ENCODE assay signal across 8 cellular contexts in the genomic region with DNA sequence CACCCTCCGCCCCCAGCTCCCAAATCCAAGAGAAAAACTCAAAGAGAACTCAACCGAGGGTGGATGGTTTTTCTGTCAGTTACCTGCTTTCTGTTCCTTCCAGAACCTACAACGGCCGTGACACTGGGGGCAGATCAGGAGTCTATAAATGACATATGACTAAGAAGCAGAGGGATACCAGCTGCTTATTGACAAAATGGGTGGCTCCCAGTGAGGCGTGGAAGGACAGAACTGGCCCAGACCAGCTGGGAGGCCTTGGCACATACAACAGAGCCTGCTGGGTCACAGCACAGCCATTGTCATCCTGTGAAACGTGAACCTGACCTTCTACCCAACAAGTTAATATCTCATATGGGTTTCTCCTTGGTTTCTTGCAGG.
DNase-seq lines count a peak whose midpoint lies in the region; ATAC-seq and TF ChIP-seq lines count a peak whose summit lies in the region.

No MANE protein-coding gene starts in this region.

- H3F3A ChIP-seq in SK-N-SH (replicated peaks; ENCODE audit: insufficient read depth) = no peaks in the 10 kb centered on the region

- POLR2A ChIA-PET in SK-N-SH (lab: Yijun Ruan, JAX) = no interaction called here

- 79% methylated on average over 6 of the region's 6 CpGs for WGBS in SK-N-SH (ENCODE audit: low lambda C conversion rate)

- CTCF ChIA-PET in SK-N-SH (lab: Yijun Ruan, JAX) = no interaction called here

- H3K27ac ChIP-seq in SK-N-SH (ENCODE audit: low read depth in 2 of 2, low read length in 1 of 2) = peak overlapping the region in 1 of 2 experiments; percentile 66; a peak in 3 of 4 replicates
- peak overlapping the region; percentile 65 for H3K27ac ChIP-seq in caudate nucleus (ENCODE audit: low read depth, low read length)
- peak overlapping the region; percentile 76 for H3K27ac ChIP-seq in upper lobe of right lung

- TF ChIP-seq EP300 in SK-N-SH (IDR thresholded peaks at IDR 0.05; ENCODE audit: borderline replicate concordance in 1 of 2, low read depth in 1 of 2, low read length in 1 of 2) = no peak

- no peak overlapping the region for H3K4me3 ChIP-seq in SK-N-SH (ENCODE audit: low read depth in 2 of 2, low read length in 1 of 2)
- no peak overlapping the region for H3K4me3 ChIP-seq in upper lobe of right lung

- DNase-seq in SK-N-SH = no peak
- DNase-seq in caudate nucleus (lab: John Stamatoyannopoulos, UW) = peak in 3 of 61 donors; percentile 11 to 33 (median 20)
- no peak for DNase-seq in upper lobe of right lung
- DNase-seq in GM03348 (ENCODE audit: low spot score) = no peak
- no peak for DNase-seq in pons (ENCODE audit: low spot score)
- DNase-seq in NCI-H82 treated with DMSO at 0.1 percent for 48 hours (lab: John Stamatoyannopoulos, UW; ENCODE audit: unreplicated experiment) = no peak

- H3K9me3 ChIP-seq in SK-N-SH (no peaks in the 10 kb centered on the region), upper lobe of right lung (no peaks in the 10 kb centered on the region)

- H3K9me2 ChIP-seq in SK-N-SH = no peaks in the 10 kb centered on the region

- H3K36me3 ChIP-seq in SK-N-SH (replicated peaks in 1 of 2; ENCODE audit: control insufficient read depth in 1 of 2, insufficient read depth in 2 of 2, low read length in 1 of 2) (no peaks in the 10 kb centered on the region), upper lobe of right lung (no peaks in the 10 kb centered on the region)

- H3K79me2 ChIP-seq in SK-N-SH (ENCODE audit: insufficient read depth) = no peaks in the 10 kb centered on the region

- TF ChIP-seq CTCF in SK-N-SH (IDR thresholded peaks at IDR 0.05) (no peak), upper lobe of right lung (IDR thresholded peaks at IDR 0.05) (no peak)

- ATAC-seq in SK-N-SH treated with all-trans-retinoic acid at 6 μM for 48 hours (no peak), HG03280 (IDR thresholded peaks at IDR 0.05; ENCODE audit: unreplicated experiment) (peak; percentile 48), upper lobe of right lung (no peak)

- no peaks in the 10 kb centered on the region for H4K20me1 ChIP-seq in SK-N-SH (ENCODE audit: insufficient read depth)

- no peak for TF ChIP-seq RAD21 in SK-N-SH (IDR thresholded peaks at IDR 0.05; ENCODE audit: low read length)

- intact Hi-C loops in upper lobe of right lung (cut with DNase I) = no loop called here

- H3K9ac ChIP-seq in SK-N-SH = peak overlapping the region; percentile 5; the same call in 1 of the 2 replicates

- H2AFZ ChIP-seq in SK-N-SH (ENCODE audit: low read depth) = 0 out of 2 replicates have a peak overlapping the region, but pooled peaks have one; percentile 0

- H3K27me3 ChIP-seq in SK-N-SH (ENCODE audit: insufficient read depth) = no peaks in the 10 kb centered on the region
- no peaks in the 10 kb centered on the region for H3K27me3 ChIP-seq in upper lobe of right lung

- H3K4me1 ChIP-seq in SK-N-SH (ENCODE audit: control insufficient read depth in 1 of 2, insufficient read depth in 2 of 2, low read depth in 1 of 2, low read length in 1 of 2) = peaks cover 0 to 10% of the 10 kb centered on the region in 2 experiments; a peak in 3 of 4 replicates
- H3K4me1 ChIP-seq in upper lobe of right lung = peaks cover 21% of the 10 kb centered on the region

- no peak overlapping the region for H3K4me2 ChIP-seq in SK-N-SH

TF ChIP-seq in SK-N-SH, 30 proteins besides CTCF, POLR2A, EP300 and RAD21 (continues in another document):
- TF ChIP-seq, protein P1, sequence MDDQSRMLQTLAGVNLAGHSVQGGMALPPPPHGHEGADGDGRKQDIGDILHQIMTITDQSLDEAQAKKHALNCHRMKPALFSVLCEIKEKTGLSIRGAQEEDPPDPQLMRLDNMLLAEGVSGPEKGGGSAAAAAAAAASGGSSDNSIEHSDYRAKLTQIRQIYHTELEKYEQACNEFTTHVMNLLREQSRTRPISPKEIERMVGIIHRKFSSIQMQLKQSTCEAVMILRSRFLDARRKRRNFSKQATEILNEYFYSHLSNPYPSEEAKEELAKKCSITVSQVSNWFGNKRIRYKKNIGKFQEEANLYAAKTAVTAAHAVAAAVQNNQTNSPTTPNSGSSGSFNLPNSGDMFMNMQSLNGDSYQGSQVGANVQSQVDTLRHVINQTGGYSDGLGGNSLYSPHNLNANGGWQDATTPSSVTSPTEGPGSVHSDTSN (IDR thresholded peaks at IDR 0.05) = no peak
- TF ChIP-seq, protein P2, sequence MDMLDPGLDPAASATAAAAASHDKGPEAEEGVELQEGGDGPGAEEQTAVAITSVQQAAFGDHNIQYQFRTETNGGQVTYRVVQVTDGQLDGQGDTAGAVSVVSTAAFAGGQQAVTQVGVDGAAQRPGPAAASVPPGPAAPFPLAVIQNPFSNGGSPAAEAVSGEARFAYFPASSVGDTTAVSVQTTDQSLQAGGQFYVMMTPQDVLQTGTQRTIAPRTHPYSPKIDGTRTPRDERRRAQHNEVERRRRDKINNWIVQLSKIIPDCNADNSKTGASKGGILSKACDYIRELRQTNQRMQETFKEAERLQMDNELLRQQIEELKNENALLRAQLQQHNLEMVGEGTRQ (IDR thresholded peaks at IDR 0.05; ENCODE audit: borderline replicate concordance, low read depth, low read length) = no peak
- TF ChIP-seq, protein P3, sequence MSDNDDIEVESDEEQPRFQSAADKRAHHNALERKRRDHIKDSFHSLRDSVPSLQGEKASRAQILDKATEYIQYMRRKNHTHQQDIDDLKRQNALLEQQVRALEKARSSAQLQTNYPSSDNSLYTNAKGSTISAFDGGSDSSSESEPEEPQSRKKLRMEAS (IDR thresholded peaks at IDR 0.05; ENCODE audit: low read depth) = no peak
- TF ChIP-seq, protein P4, sequence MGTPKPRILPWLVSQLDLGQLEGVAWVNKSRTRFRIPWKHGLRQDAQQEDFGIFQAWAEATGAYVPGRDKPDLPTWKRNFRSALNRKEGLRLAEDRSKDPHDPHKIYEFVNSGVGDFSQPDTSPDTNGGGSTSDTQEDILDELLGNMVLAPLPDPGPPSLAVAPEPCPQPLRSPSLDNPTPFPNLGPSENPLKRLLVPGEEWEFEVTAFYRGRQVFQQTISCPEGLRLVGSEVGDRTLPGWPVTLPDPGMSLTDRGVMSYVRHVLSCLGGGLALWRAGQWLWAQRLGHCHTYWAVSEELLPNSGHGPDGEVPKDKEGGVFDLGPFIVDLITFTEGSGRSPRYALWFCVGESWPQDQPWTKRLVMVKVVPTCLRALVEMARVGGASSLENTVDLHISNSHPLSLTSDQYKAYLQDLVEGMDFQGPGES (IDR thresholded peaks at IDR 0.05; ENCODE audit: low read depth, low read length) = no peak
- TF ChIP-seq YY1 (IDR thresholded peaks at IDR 0.05; ENCODE audit: low read depth) (no peak), NFIC (IDR thresholded peaks at IDR 0.05; ENCODE audit: borderline replicate concordance) (no peak)

TF ChIP-seq in SK-N-SH treated with all-trans-retinoic acid at 6 μM for 48 hours, 23 proteins besides CTCF, POLR2A, EP300 and RAD21 (continues in another document):
- TF ChIP-seq, protein P5, sequence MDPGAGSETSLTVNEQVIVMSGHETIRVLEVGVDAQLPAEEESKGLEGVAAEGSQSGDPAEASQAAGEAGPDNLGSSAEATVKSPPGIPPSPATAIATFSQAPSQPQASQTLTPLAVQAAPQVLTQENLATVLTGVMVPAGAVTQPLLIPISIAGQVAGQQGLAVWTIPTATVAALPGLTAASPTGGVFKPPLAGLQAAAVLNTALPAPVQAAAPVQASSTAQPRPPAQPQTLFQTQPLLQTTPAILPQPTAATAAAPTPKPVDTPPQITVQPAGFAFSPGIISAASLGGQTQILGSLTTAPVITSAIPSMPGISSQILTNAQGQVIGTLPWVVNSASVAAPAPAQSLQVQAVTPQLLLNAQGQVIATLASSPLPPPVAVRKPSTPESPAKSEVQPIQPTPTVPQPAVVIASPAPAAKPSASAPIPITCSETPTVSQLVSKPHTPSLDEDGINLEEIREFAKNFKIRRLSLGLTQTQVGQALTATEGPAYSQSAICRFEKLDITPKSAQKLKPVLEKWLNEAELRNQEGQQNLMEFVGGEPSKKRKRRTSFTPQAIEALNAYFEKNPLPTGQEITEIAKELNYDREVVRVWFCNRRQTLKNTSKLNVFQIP (CRISPR knock-in tag; IDR thresholded peaks at IDR 0.05; ENCODE audit: borderline replicate concordance, low read depth) = no peak
- TF ChIP-seq SNAI2 (CRISPR knock-in tag; IDR thresholded peaks at IDR 0.05) (no peak), ZFP3 (CRISPR knock-in tag; IDR thresholded peaks at IDR 0.05) (no peak), RARB (CRISPR knock-in tag; IDR thresholded peaks at IDR 0.05) (no peak), TOX (CRISPR knock-in tag; IDR thresholded peaks at IDR 0.05; ENCODE audit: borderline replicate concordance) (no peak), ZC3H10 (CRISPR knock-in tag; IDR thresholded peaks at IDR 0.05) (no peak), ESRRG (CRISPR knock-in tag; IDR thresholded peaks at IDR 0.05) (no peak), ARNTL (CRISPR knock-in tag; IDR thresholded peaks at IDR 0.05; ENCODE audit: borderline replicate concordance, low read depth) (no peak), OSR1 (CRISPR knock-in tag; IDR thresholded peaks at IDR 0.05) (no peak), ISL1 (CRISPR knock-in tag; IDR thresholded peaks at IDR 0.05) (no peak), ZFP30 (CRISPR knock-in tag; IDR thresholded peaks at IDR 0.05) (no peak), CSDC2 (CRISPR knock-in tag; IDR thresholded peaks at IDR 0.05) (no peak), ZNF70 (CRISPR knock-in tag; IDR thresholded peaks at IDR 0.05) (no peak)
- TF ChIP-seq, protein P6, sequence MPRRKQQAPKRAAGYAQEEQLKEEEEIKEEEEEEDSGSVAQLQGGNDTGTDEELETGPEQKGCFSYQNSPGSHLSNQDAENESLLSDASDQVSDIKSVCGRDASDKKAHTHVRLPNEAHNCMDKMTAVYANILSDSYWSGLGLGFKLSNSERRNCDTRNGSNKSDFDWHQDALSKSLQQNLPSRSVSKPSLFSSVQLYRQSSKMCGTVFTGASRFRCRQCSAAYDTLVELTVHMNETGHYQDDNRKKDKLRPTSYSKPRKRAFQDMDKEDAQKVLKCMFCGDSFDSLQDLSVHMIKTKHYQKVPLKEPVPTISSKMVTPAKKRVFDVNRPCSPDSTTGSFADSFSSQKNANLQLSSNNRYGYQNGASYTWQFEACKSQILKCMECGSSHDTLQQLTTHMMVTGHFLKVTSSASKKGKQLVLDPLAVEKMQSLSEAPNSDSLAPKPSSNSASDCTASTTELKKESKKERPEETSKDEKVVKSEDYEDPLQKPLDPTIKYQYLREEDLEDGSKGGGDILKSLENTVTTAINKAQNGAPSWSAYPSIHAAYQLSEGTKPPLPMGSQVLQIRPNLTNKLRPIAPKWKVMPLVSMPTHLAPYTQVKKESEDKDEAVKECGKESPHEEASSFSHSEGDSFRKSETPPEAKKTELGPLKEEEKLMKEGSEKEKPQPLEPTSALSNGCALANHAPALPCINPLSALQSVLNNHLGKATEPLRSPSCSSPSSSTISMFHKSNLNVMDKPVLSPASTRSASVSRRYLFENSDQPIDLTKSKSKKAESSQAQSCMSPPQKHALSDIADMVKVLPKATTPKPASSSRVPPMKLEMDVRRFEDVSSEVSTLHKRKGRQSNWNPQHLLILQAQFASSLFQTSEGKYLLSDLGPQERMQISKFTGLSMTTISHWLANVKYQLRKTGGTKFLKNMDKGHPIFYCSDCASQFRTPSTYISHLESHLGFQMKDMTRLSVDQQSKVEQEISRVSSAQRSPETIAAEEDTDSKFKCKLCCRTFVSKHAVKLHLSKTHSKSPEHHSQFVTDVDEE (CRISPR knock-in tag; IDR thresholded peaks at IDR 0.05) = no peak
